ENCODE assay signal across 1 cellular context in genomic region chr1:46041551-46041950, GRCh38.
TF ChIP-seq lines count a peak whose summit lies in the region.

No MANE protein-coding gene starts in this region.

TF ChIP-seq in HepG2, 621 proteins besides CTCF, POLR2A, EP300 and RAD21:
- TF ChIP-seq ZSCAN22 (CRISPR knock-in tag; IDR thresholded peaks at IDR 0.05): no peak
- TF ChIP-seq ZBTB34 (CRISPR knock-in tag; IDR thresholded peaks at IDR 0.05): no peak
- no peak for TF ChIP-seq CREB3 (CRISPR knock-in tag; IDR thresholded peaks at IDR 0.05)
- TF ChIP-seq EHMT2 (IDR thresholded peaks at IDR 0.05; ENCODE audit: borderline replicate concordance, low read depth, low read length): no peak
- TF ChIP-seq FUBP1 (CRISPR knock-in tag; IDR thresholded peaks at IDR 0.05; ENCODE audit: borderline replicate concordance): no peak
- no peak for TF ChIP-seq ZNF225 (CRISPR knock-in tag; IDR thresholded peaks at IDR 0.05)
- TF ChIP-seq ZNF788 (CRISPR knock-in tag; IDR thresholded peaks at IDR 0.05; ENCODE audit: borderline replicate concordance): no peak
- no peak for TF ChIP-seq NFYC (CRISPR knock-in tag; IDR thresholded peaks at IDR 0.05)
- TF ChIP-seq ZNF607 (CRISPR knock-in tag; IDR thresholded peaks at IDR 0.05; ENCODE audit: borderline replicate concordance): no peak
- TF ChIP-seq ZNF746 (CRISPR knock-in tag; IDR thresholded peaks at IDR 0.05): no peak
- TF ChIP-seq SMC3 (IDR thresholded peaks at IDR 0.05; ENCODE audit: low read length): no peak
- TF ChIP-seq ZNF274 (CRISPR knock-in tag; IDR thresholded peaks at IDR 0.05): no peak
- TF ChIP-seq RFXANK (CRISPR knock-in tag; IDR thresholded peaks at IDR 0.05): no peak
- TF ChIP-seq ZBTB8A (CRISPR knock-in tag; IDR thresholded peaks at IDR 0.05; ENCODE audit: borderline replicate concordance, low read depth): no peak
- no peak for TF ChIP-seq FOXJ3 (CRISPR knock-in tag; IDR thresholded peaks at IDR 0.05; ENCODE audit: borderline replicate concordance)
- TF ChIP-seq ZNF121 (CRISPR knock-in tag; IDR thresholded peaks at IDR 0.05): no peak
- no peak for TF ChIP-seq ZNF710 (CRISPR knock-in tag; IDR thresholded peaks at IDR 0.05; ENCODE audit: borderline replicate concordance)
